In genomic region chr1:163834778-163835177, GRCh38 we compare ENCODE assay signal across 24 cellular contexts.
"Had no signal": no experiment of that assay in that cellular context is flagged by ENCODE, and none has a peak within 500 bp of the region (broad histone marks: within the 10 kb centered on the region; RNA-seq: fewer than 3 reads in every experiment).

No MANE protein-coding gene starts in this region.

- H3K4me3 ChIP-seq: heart right ventricle, lower lobe of right lung, right atrium auricular region, tibial artery had no signal

- FAIRE-seq: keratinocyte had no signal

- H3K4me3 Mint-ChIP-seq: activated CD4-positive, alpha-beta memory T cell treated with anti-CD3 and anti-CD28 coated beads, Interleukin-2, amount 10 ng/mL, durations not matched to agents 7 days and 5 days; activated CD4-positive, alpha-beta T cell treated with anti-CD3 and anti-CD28 coated beads, Interleukin-2, amount 10 ng/mL, durations not matched to agents 24 days and 14 days; activated naive CD4-positive, alpha-beta T cell treated with anti-CD3 and anti-CD28 coated beads, Interleukin-2, amount 10 ng/mL, durations not matched to agents 7 days and 5 days; activated T-cell treated with anti-CD3 and anti-CD28 coated beads, Interleukin-2, amount 50 U/mL, for 72 hours; naive thymus-derived CD8-positive, alpha-beta T cell; stimulated activated naive CD8-positive, alpha-beta T cell treated with anti-CD3 and anti-CD28 coated beads, Interleukin-15, amount 100 ng/mL, for 72 hours had no signal

- H3K27me3 Mint-ChIP-seq: activated CD4-positive, alpha-beta memory T cell treated with anti-CD3 and anti-CD28 coated beads, Interleukin-2, amount 10 ng/mL, durations not matched to agents 7 days and 5 days; activated CD4-positive, alpha-beta T cell treated with anti-CD3 and anti-CD28 coated beads, Interleukin-2, amount 10 ng/mL, durations not matched to agents 24 days and 14 days; activated naive CD4-positive, alpha-beta T cell treated with anti-CD3 and anti-CD28 coated beads, Interleukin-2, amount 10 ng/mL, durations not matched to agents 7 days and 5 days; naive thymus-derived CD8-positive, alpha-beta T cell; stimulated activated naive CD8-positive, alpha-beta T cell treated with anti-CD3 and anti-CD28 coated beads, Interleukin-15, amount 100 ng/mL, for 72 hours had no signal

- H3K36me3 ChIP-seq: heart right ventricle, lower lobe of right lung, right atrium auricular region, tibial artery had no signal

- H3K9me3 ChIP-seq: heart right ventricle, lower lobe of right lung, right atrium auricular region, tibial artery had no signal

- H3K4me1 Mint-ChIP-seq: activated CD4-positive, alpha-beta memory T cell treated with anti-CD3 and anti-CD28 coated beads, Interleukin-2, amount 10 ng/mL, durations not matched to agents 7 days and 5 days; activated CD4-positive, alpha-beta T cell treated with anti-CD3 and anti-CD28 coated beads, Interleukin-2, amount 10 ng/mL, durations not matched to agents 24 days and 14 days; activated naive CD4-positive, alpha-beta T cell treated with anti-CD3 and anti-CD28 coated beads, Interleukin-2, amount 10 ng/mL, durations not matched to agents 7 days and 5 days; naive thymus-derived CD8-positive, alpha-beta T cell; stimulated activated naive CD8-positive, alpha-beta T cell treated with anti-CD3 and anti-CD28 coated beads, Interleukin-15, amount 100 ng/mL, for 72 hours had no signal

- ATAC-seq: activated CD4-positive, CD25-positive, alpha-beta regulatory T cell treated with anti-CD3 and anti-CD28 coated beads, Interleukin-2, amount 50 U/mL, for 24 hours; activated T-cell treated with anti-CD3 and anti-CD28 coated beads, Interleukin-2, amount 50 U/mL, for 72 hours; esophagus mucosa; heart right ventricle; left lobe of liver; lower lobe of right lung; naive thymus-derived CD8-positive, alpha-beta T cell; stimulated activated naive CD8-positive, alpha-beta T cell treated with anti-CD3 and anti-CD28 coated beads, Interleukin-15, amount 100 ng/mL, for 72 hours had no signal

- H3K9me3 Mint-ChIP-seq: activated naive CD4-positive, alpha-beta T cell treated with anti-CD3 and anti-CD28 coated beads, Interleukin-2, amount 10 ng/mL, durations not matched to agents 7 days and 5 days; activated T-cell treated with anti-CD3 and anti-CD28 coated beads, Interleukin-2, amount 50 U/mL, for 72 hours had no signal

- H3K4me1 ChIP-seq: heart right ventricle, lower lobe of right lung, right atrium auricular region, tibial artery had no signal

- H3K27ac ChIP-seq: heart right ventricle, lower lobe of right lung, right atrium auricular region, tibial artery, VCaP had no signal

- H3K27me3 ChIP-seq: heart right ventricle, right atrium auricular region, tibial artery had no signal

- DNase-seq: activated CD4-positive, alpha-beta memory T cell treated with anti-CD3 and anti-CD28 coated beads, Interleukin-2, amount 10 ng/mL, durations not matched to agents 7 days and 5 days; activated CD4-positive, alpha-beta T cell treated with anti-CD3 and anti-CD28 coated beads, Interleukin-2, amount 10 ng/mL, durations not matched to agents 24 days and 14 days; activated effector memory CD4-positive, alpha-beta T cell treated with Interleukin-2 at 50 U/mL for 16 hours; activated naive CD4-positive, alpha-beta T cell treated with anti-CD3 and anti-CD28 coated beads, Interleukin-2, amount 10 ng/mL, durations not matched to agents 7 days and 5 days; activated T-cell treated with anti-CD3 and anti-CD28 coated beads, Interleukin-2, amount 50 U/mL, for 72 hours; amygdala; caudate nucleus; dermis blood vessel endothelial cell; effector CD8-positive, alpha-beta T cell; heart right ventricle; lower lobe of right lung; naive thymus-derived CD8-positive, alpha-beta T cell; stimulated activated CD4-positive, alpha-beta T cell treated with anti-CD3 and anti-CD28 coated beads, Interleukin-4, amount 100 ng/mL, for 24 hours; stimulated activated naive CD8-positive, alpha-beta T cell treated with anti-CD3 and anti-CD28 coated beads, Interleukin-15, amount 100 ng/mL, for 72 hours; SW 1271; T-helper 2 cell; tibial artery had no signal

- H3K27ac Mint-ChIP-seq: activated CD4-positive, alpha-beta memory T cell treated with anti-CD3 and anti-CD28 coated beads, Interleukin-2, amount 10 ng/mL, durations not matched to agents 7 days and 5 days; activated CD4-positive, alpha-beta T cell treated with anti-CD3 and anti-CD28 coated beads, Interleukin-2, amount 10 ng/mL, durations not matched to agents 24 days and 14 days; activated naive CD4-positive, alpha-beta T cell treated with anti-CD3 and anti-CD28 coated beads, Interleukin-2, amount 10 ng/mL, durations not matched to agents 7 days and 5 days; activated T-cell treated with anti-CD3 and anti-CD28 coated beads, Interleukin-2, amount 50 U/mL, for 72 hours; naive thymus-derived CD8-positive, alpha-beta T cell; progenitor cell of endocrine pancreas; stimulated activated naive CD8-positive, alpha-beta T cell treated with anti-CD3 and anti-CD28 coated beads, Interleukin-15, amount 100 ng/mL, for 72 hours had no signal

- H3K36me3 Mint-ChIP-seq: activated naive CD4-positive, alpha-beta T cell treated with anti-CD3 and anti-CD28 coated beads, Interleukin-2, amount 10 ng/mL, durations not matched to agents 7 days and 5 days; naive thymus-derived CD8-positive, alpha-beta T cell had no signal
